In genomic region chr6:27495386-27496135, GRCh38 we compare ENCODE assay signal across 1 cellular context.
TF ChIP-seq lines count a peak whose summit lies in the region.

No MANE protein-coding gene starts in this region.

TF ChIP-seq in K562, 482 proteins besides CTCF, POLR2A, EP300 and RAD21 (continued from another document and continues in another):
- TF ChIP-seq ZBTB40 (IDR thresholded peaks at IDR 0.05), result peak; percentile 86
- TF ChIP-seq ZBTB40 (CRISPR knock-in tag; IDR thresholded peaks at IDR 0.05), result no peak
- TF ChIP-seq IRF1 (CRISPR knock-in tag; IDR thresholded peaks at IDR 0.05; ENCODE audit: borderline replicate concordance), result no peak
- TF ChIP-seq ZBTB12 (CRISPR knock-in tag; IDR thresholded peaks at IDR 0.05), result peak; percentile 94
- TF ChIP-seq RCOR1 (IDR thresholded peaks at IDR 0.05; ENCODE audit: borderline replicate concordance in 1 of 2, low read depth in 2 of 2, low read length in 2 of 2), result peak; percentile 66 to 81; a peak in 3 of 4 replicates
- no peak for TF ChIP-seq GTF2B (IDR thresholded peaks at IDR 0.05; ENCODE audit: extremely low read depth, insufficient read length)
- peak; percentile 74; the same call in 1 of the 2 replicates for TF ChIP-seq RFX5 (IDR thresholded peaks at IDR 0.05; ENCODE audit: low read depth, low read length)
- TF ChIP-seq JUNB (CRISPR knock-in tag; conservative IDR thresholded peaks at IDR 0.05), result peak; percentile 78; the same call in 1 of the 2 replicates
- no peak for TF ChIP-seq ZNF655 (CRISPR knock-in tag; IDR thresholded peaks at IDR 0.05)
- TF ChIP-seq CCAR2 (IDR thresholded peaks at IDR 0.05; ENCODE audit: low read depth, low read length), result no peak
- peak; percentile 87 for TF ChIP-seq ZBTB2 (IDR thresholded peaks at IDR 0.05)
- peak; percentile 64; the same call in 1 of the 2 replicates for TF ChIP-seq TCF7 (IDR thresholded peaks at IDR 0.05; ENCODE audit: borderline replicate concordance)
- TF ChIP-seq CBX5 (IDR thresholded peaks at IDR 0.05; ENCODE audit: borderline replicate concordance, low read depth), result no peak
- TF ChIP-seq SRSF1 (IDR thresholded peaks at IDR 0.05; ENCODE audit: low read depth, low read length), result no peak
- TF ChIP-seq TAF7 (tag; IDR thresholded peaks at IDR 0.05), result no peak
- no peak for TF ChIP-seq NFYB (IDR thresholded peaks at IDR 0.05; ENCODE audit: extremely low read depth, insufficient read length)
- TF ChIP-seq BACH1 (tag; IDR thresholded peaks at IDR 0.05), result peak; percentile 26; the same call in 1 of the 2 replicates
- TF ChIP-seq SNAPC5 (CRISPR knock-in tag; IDR thresholded peaks at IDR 0.05), result no peak
- no peak for TF ChIP-seq ZNF280B (CRISPR knock-in tag; IDR thresholded peaks at IDR 0.05)
- no peak; the same call in 1 of the 2 replicates for TF ChIP-seq TGIF2 (CRISPR knock-in tag; IDR thresholded peaks at IDR 0.05)
- no peak for TF ChIP-seq THRB (CRISPR knock-in tag; conservative IDR thresholded peaks at IDR 0.05)
- TF ChIP-seq C11orf30 (IDR thresholded peaks at IDR 0.05; ENCODE audit: low read depth), result no peak; the same call in 1 of the 2 replicates
- TF ChIP-seq ZNF134 (CRISPR knock-in tag; conservative IDR thresholded peaks at IDR 0.05), result 0 out of 2 replicates have a peak, but pooled peaks have one; percentile 8
- peak; percentile 71 for TF ChIP-seq EHMT2 (IDR thresholded peaks at IDR 0.05)
- no peak for TF ChIP-seq FIP1L1 (IDR thresholded peaks at IDR 0.05; ENCODE audit: low read depth, low read length, poor library complexity, severe bottlenecking)
- TF ChIP-seq ZNF764 (CRISPR knock-in tag; IDR thresholded peaks at IDR 0.05; ENCODE audit: low read depth), result peak; percentile 84
- no peak for TF ChIP-seq FOXP4 (CRISPR knock-in tag; IDR thresholded peaks at IDR 0.05; ENCODE audit: borderline replicate concordance)
- TF ChIP-seq CREM (IDR thresholded peaks at IDR 0.05; ENCODE audit: low read depth), result peak; percentile 98
- TF ChIP-seq ZBTB9 (CRISPR knock-in tag; IDR thresholded peaks at IDR 0.05), result 0 out of 2 replicates have a peak, but pooled peaks have one; percentile 22
- no peak for TF ChIP-seq ZNF780A (CRISPR knock-in tag; IDR thresholded peaks at IDR 0.05)
- no peak for TF ChIP-seq SPI1 (IDR thresholded peaks at IDR 0.05; ENCODE audit: borderline replicate concordance, low read depth, low read length)
- no peak for TF ChIP-seq NELFE (IDR thresholded peaks at IDR 0.05; ENCODE audit: insufficient read depth, insufficient read length)
- no peak for TF ChIP-seq CBX2 (IDR thresholded peaks at IDR 0.05; ENCODE audit: insufficient read depth, low read length, poor library complexity, severe bottlenecking)
- peak; percentile 99 for TF ChIP-seq POLR2H (tag; IDR thresholded peaks at IDR 0.05; ENCODE audit: low read depth)
- TF ChIP-seq POLR2AphosphoS5 (IDR thresholded peaks at IDR 0.05; ENCODE audit: control insufficient read depth, insufficient read depth, low read depth, low read length), result no peak
- no peak for TF ChIP-seq TFAM (CRISPR knock-in tag; conservative IDR thresholded peaks at IDR 0.05)
- no peak for TF ChIP-seq KDM4B (IDR thresholded peaks at IDR 0.05; ENCODE audit: borderline replicate concordance in 2 of 2, low read depth in 1 of 2)
